Comparison of ENCODE assay signal across 8 cellular contexts in the genomic region with DNA sequence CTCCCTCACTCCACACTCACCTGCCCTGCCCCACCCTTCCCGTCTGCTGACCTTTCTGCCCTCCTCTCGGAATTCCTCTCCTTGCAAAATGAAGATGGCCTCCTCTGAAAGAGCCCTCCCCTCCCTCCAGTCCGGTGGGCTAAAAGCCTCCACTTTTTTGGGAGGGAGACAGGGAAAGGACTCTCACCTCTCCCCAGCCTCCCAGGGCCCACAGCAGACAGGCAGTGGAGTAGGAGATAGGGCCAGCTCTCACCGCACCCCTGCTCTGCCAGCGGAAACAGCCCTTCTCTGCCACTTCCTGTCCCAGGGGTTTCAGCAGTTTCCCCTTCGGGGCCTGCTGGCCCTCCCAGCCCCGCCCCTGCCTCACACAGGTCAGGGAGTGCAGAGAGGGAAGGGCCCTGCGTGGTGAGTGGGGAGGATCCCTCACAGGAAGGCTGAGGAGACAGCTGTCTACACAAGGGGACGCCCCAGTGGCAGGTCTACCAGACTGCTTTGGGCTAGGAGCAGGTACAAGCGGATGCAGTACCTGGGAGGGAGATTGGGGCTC. TPM values are rescaled to one million over a fixed set of nuclear protein-coding genes. Genes with fewer than 3 reads are reported as not detected.
DNase-seq lines count a peak whose midpoint lies in the region; ATAC-seq and TF ChIP-seq lines count a peak whose summit lies in the region.

No MANE protein-coding gene starts in this region.

- TF ChIP-seq POLR2A in right lobe of liver (IDR thresholded peaks at IDR 0.05), result no peak

- H3K27me3 ChIP-seq in right lobe of liver (no peaks in the 10 kb centered on the region), PC-3 (ENCODE audit: low read length) (no peaks in the 10 kb centered on the region)

- H3K9me3 Mint-ChIP-seq in activated T-cell treated with anti-CD3 and anti-CD28 coated beads, Interleukin-2, amount 50 U/mL, for 24 hours, result no peaks in the 10 kb centered on the region
- no peaks in the 10 kb centered on the region for H3K9me3 Mint-ChIP-seq in stimulated activated naive B cell treated with anti-CD40 and anti-IgM and Interleukin-4, amounts not matched to agents 10 μg/mL and 1 μg/mL and 100 μg/mL, for 72 hours

- H3K4me1 ChIP-seq in right lobe of liver (no peaks in the 10 kb centered on the region), PC-3 (ENCODE audit: insufficient read depth, low read length) (no peaks in the 10 kb centered on the region)

- peaks cover 73% of the 10 kb centered on the region for H3K4me1 Mint-ChIP-seq in activated T-cell treated with anti-CD3 and anti-CD28 coated beads, Interleukin-2, amount 50 U/mL, for 24 hours (ENCODE audit: low read depth)
- peaks cover 35 to 65% of the 10 kb centered on the region in 2 donors for H3K4me1 Mint-ChIP-seq in stimulated activated naive B cell treated with anti-CD40 and anti-IgM and Interleukin-4, amounts not matched to agents 10 μg/mL and 1 μg/mL and 100 μg/mL, for 72 hours

- no peak overlapping the region for H3K4me2 ChIP-seq in PC-3 (ENCODE audit: low read length)

- peak overlapping the region; percentile 95 for H3K27ac Mint-ChIP-seq in activated T-cell treated with anti-CD3 and anti-CD28 coated beads, Interleukin-2, amount 50 U/mL, for 24 hours
- peak overlapping the region; percentile 97 for H3K27ac Mint-ChIP-seq in stimulated activated naive B cell treated with anti-CD40 and anti-IgM and Interleukin-4, amounts not matched to agents 10 μg/mL and 1 μg/mL and 100 μg/mL, for 72 hours

- H2AFZ ChIP-seq in PC-3 (ENCODE audit: low read length), result no peak overlapping the region

- BruUV-seq in PC-3 (replicated peaks; lab: Mats Ljungman, UMichigan), result no TSS peak

- TF ChIP-seq CTCF in right lobe of liver (IDR thresholded peaks at IDR 0.05) (no peak), PC-3 (conservative IDR thresholded peaks at IDR 0.05; ENCODE audit: low read depth, low read length) (no peak)

- DNase-seq in NOMO-1 treated with dmso at 0.1 percent for 144 hours (lab: John Stamatoyannopoulos, UW; ENCODE audit: unreplicated experiment) (peak; percentile 85), right lobe of liver (peak; percentile 50 to 76 (median 54)), PC-3 (no peak), NCI-H526 treated with DMSO at 0.1 percent for 48 hours (lab: John Stamatoyannopoulos, UW) (no peak)
- peak; percentile 85 for DNase-seq in activated T-cell treated with anti-CD3 and anti-CD28 coated beads, Interleukin-2, amount 50 U/mL, for 24 hours
- DNase-seq in stimulated activated naive B cell treated with anti-CD40 and anti-IgM and Interleukin-4, amounts not matched to agents 10 μg/mL and 1 μg/mL and 100 μg/mL, for 72 hours, result peak; percentile 88

- H3F3A ChIP-seq in PC-3 (ENCODE audit: low read length, unreplicated experiment), result no peaks in the 10 kb centered on the region

- peak overlapping the region; percentile 83 for H3K4me3 Mint-ChIP-seq in activated T-cell treated with anti-CD3 and anti-CD28 coated beads, Interleukin-2, amount 50 U/mL, for 24 hours
- H3K4me3 Mint-ChIP-seq in stimulated activated naive B cell treated with anti-CD40 and anti-IgM and Interleukin-4, amounts not matched to agents 10 μg/mL and 1 μg/mL and 100 μg/mL, for 72 hours, result peak overlapping the region; percentile 86 to 90

- POLR2A ChIA-PET in PC-3 (lab: Charles Lee; ENCODE audit: unreplicated experiment), result no interaction called here

- H3K27ac ChIP-seq in right lobe of liver (no peak overlapping the region), PC-3 (ENCODE audit: low read length) (no peak overlapping the region)

- 37% methylated on average over 2 of the region's 10 CpGs for WGBS in right lobe of liver (ENCODE audit: insufficient coverage, low coverage, low lambda C conversion rate, missing lambda C conversion rate)

- no peaks in the 10 kb centered on the region; the same call in 1 of the 2 replicates for H3K79me2 ChIP-seq in PC-3 (ENCODE audit: low read length)

- ATAC-seq in GM18858 (IDR thresholded peaks at IDR 0.05; ENCODE audit: unreplicated experiment) (peak; percentile 98), HG02870 (IDR thresholded peaks at IDR 0.05; ENCODE audit: unreplicated experiment) (peak; percentile 98), right lobe of liver (peak; percentile 73 to 85 (median 76)), PC-3 (no peak)
- peak; percentile 97 for ATAC-seq in stimulated activated naive B cell treated with anti-CD40 and anti-IgM and Interleukin-4, amounts not matched to agents 10 μg/mL and 1 μg/mL and 100 μg/mL, for 72 hours (replicated peaks)

- intact Hi-C loops in right lobe of liver (cut with DNase I) (no loop called here), PC-3 (cut with micrococcal nuclease) (no loop called here)

- peaks cover 3% of the 10 kb centered on the region for H3K27me3 Mint-ChIP-seq in activated T-cell treated with anti-CD3 and anti-CD28 coated beads, Interleukin-2, amount 50 U/mL, for 24 hours
- H3K27me3 Mint-ChIP-seq in stimulated activated naive B cell treated with anti-CD40 and anti-IgM and Interleukin-4, amounts not matched to agents 10 μg/mL and 1 μg/mL and 100 μg/mL, for 72 hours, result no peaks in the 10 kb centered on the region

- CTCF ChIA-PET in PC-3 (lab: Charles Lee), result no interaction called here

- no peaks in the 10 kb centered on the region for H4K20me1 ChIP-seq in PC-3 (ENCODE audit: low read length)

- H3K36me3 ChIP-seq in right lobe of liver (no peaks in the 10 kb centered on the region), PC-3 (ENCODE audit: low read depth, low read length) (no peaks in the 10 kb centered on the region)

- H3K36me3 Mint-ChIP-seq in activated T-cell treated with anti-CD3 and anti-CD28 coated beads, Interleukin-2, amount 50 U/mL, for 24 hours (ENCODE audit: low read depth), result peaks cover 10% of the 10 kb centered on the region
- peaks cover 2 to 10% of the 10 kb centered on the region in 2 donors for H3K36me3 Mint-ChIP-seq in stimulated activated naive B cell treated with anti-CD40 and anti-IgM and Interleukin-4, amounts not matched to agents 10 μg/mL and 1 μg/mL and 100 μg/mL, for 72 hours

- no peaks in the 10 kb centered on the region for H3K9me2 ChIP-seq in PC-3 (replicated peaks; ENCODE audit: low read length)

- no peak overlapping the region for H3K9ac ChIP-seq in PC-3 (ENCODE audit: low read length)

- H3K9me3 ChIP-seq in right lobe of liver (no peaks in the 10 kb centered on the region), PC-3 (ENCODE audit: low read length) (no peaks in the 10 kb centered on the region)

- no peak overlapping the region for H3K4me3 ChIP-seq in right lobe of liver
- no peak overlapping the region for H3K4me3 ChIP-seq in PC-3 (ENCODE audit: low read length)

RNA-seq across cellular contexts. Expression of a gene that starts 18.2 kb away (rescaled TPM):
- total RNA-seq in right lobe of liver (1 to 10 TPM in 5 of 6 experiments, under 1 TPM in 1; 0.80 to 2.8 (median 1.6) TPM), PC-3 (2014; rRNA removed) (23.4 and 23.8 TPM in 2 replicates)

Comparison
In these comparisons a context has a peak if more than half of its experiments do, and no peak if none do; other contexts are left out.
1. DNase-seq: peak in NOMO-1 treated with dmso at 0.1 percent for 144 hours (single experiment), activated T-cell treated with anti-CD3 and anti-CD28 coated beads, Interleukin-2, amount 50 U/mL, for 24 hours (single experiment), right lobe of liver (3 of 3) and stimulated activated naive B cell treated with anti-CD40 and anti-IgM and Interleukin-4, amounts not matched to agents 10 μg/mL and 1 μg/mL and 100 μg/mL, for 72 hours (single experiment); none in PC-3 (single experiment) and NCI-H526 treated with DMSO at 0.1 percent for 48 hours (single experiment).